ENCODE assay signal across 1 cellular context in genomic region chr11:12673924-12674570, GRCh38.
TF ChIP-seq lines count a peak whose summit lies in the region.

TEAD1 (plus strand) TSS chr11:12674421.

TF ChIP-seq in HepG2, 621 proteins besides CTCF, POLR2A, EP300 and RAD21 (continued from another document and continues in another):
- no peak for TF ChIP-seq KIAA2018 (CRISPR knock-in tag; IDR thresholded peaks at IDR 0.05; ENCODE audit: borderline replicate concordance)
- TF ChIP-seq ZNF256 (CRISPR knock-in tag; conservative IDR thresholded peaks at IDR 0.05): no peak
- no peak for TF ChIP-seq DNMT1 (CRISPR knock-in tag; IDR thresholded peaks at IDR 0.05)
- TF ChIP-seq NFKBIZ (CRISPR knock-in tag; IDR thresholded peaks at IDR 0.05): no peak
- no peak for TF ChIP-seq YEATS2 (CRISPR knock-in tag; IDR thresholded peaks at IDR 0.05; ENCODE audit: borderline replicate concordance)
- no peak for TF ChIP-seq NFYC (CRISPR knock-in tag; IDR thresholded peaks at IDR 0.05)
- TF ChIP-seq LCORL (IDR thresholded peaks at IDR 0.05): no peak
- TF ChIP-seq LCORL (CRISPR knock-in tag; IDR thresholded peaks at IDR 0.05): peak; percentile 47; the same call in 1 of the 2 replicates
- no peak for TF ChIP-seq MBD4 (IDR thresholded peaks at IDR 0.05; ENCODE audit: borderline replicate concordance, low read length)
- TF ChIP-seq DPF2 (CRISPR knock-in tag; IDR thresholded peaks at IDR 0.05; ENCODE audit: borderline replicate concordance, low read depth): no peak
- TF ChIP-seq MAFK (conservative IDR thresholded peaks at IDR 0.05 in 1 of 2, IDR thresholded peaks at IDR 0.05 in 1 of 2; ENCODE audit: low read length in 2 of 2): no peak
- no peak for TF ChIP-seq ZNF772 (CRISPR knock-in tag; IDR thresholded peaks at IDR 0.05)
- TF ChIP-seq SKIL (CRISPR knock-in tag; IDR thresholded peaks at IDR 0.05; ENCODE audit: borderline replicate concordance): no peak
- no peak for TF ChIP-seq SMYD3 (CRISPR knock-in tag; IDR thresholded peaks at IDR 0.05)
- no peak for TF ChIP-seq ZBTB44 (CRISPR knock-in tag; IDR thresholded peaks at IDR 0.05)
- 0 out of 2 replicates have a peak, but pooled peaks have one; percentile 32 for TF ChIP-seq RXRB (CRISPR knock-in tag; IDR thresholded peaks at IDR 0.05; ENCODE audit: borderline replicate concordance)
- no peak for TF ChIP-seq ZNF326 (CRISPR knock-in tag; IDR thresholded peaks at IDR 0.05; ENCODE audit: borderline replicate concordance)
- TF ChIP-seq ZSCAN30 (CRISPR knock-in tag; IDR thresholded peaks at IDR 0.05): no peak
- TF ChIP-seq TEF (CRISPR knock-in tag; IDR thresholded peaks at IDR 0.05): no peak
- no peak for TF ChIP-seq HBP1 (CRISPR knock-in tag; IDR thresholded peaks at IDR 0.05; ENCODE audit: low read depth)
- TF ChIP-seq HDAC2 (CRISPR knock-in tag; IDR thresholded peaks at IDR 0.05): peak; percentile 73
- TF ChIP-seq MLX (CRISPR knock-in tag; IDR thresholded peaks at IDR 0.05): no peak
- TF ChIP-seq TEAD3 (CRISPR knock-in tag; optimal IDR thresholded peaks at IDR 0.05; ENCODE audit: borderline replicate concordance): peak; percentile 99
- TF ChIP-seq THAP8 (CRISPR knock-in tag; IDR thresholded peaks at IDR 0.05; ENCODE audit: borderline replicate concordance): no peak
- 0 out of 2 replicates have a peak, but pooled peaks have one; percentile 40 for TF ChIP-seq MXD3 (CRISPR knock-in tag; IDR thresholded peaks at IDR 0.05)
- TF ChIP-seq ZNF713 (CRISPR knock-in tag; IDR thresholded peaks at IDR 0.05): 0 out of 2 replicates have a peak, but pooled peaks have one; percentile 23
- TF ChIP-seq ZNF33A (CRISPR knock-in tag; IDR thresholded peaks at IDR 0.05; ENCODE audit: borderline replicate concordance): no peak
- 0 out of 2 replicates have a peak, but pooled peaks have one; percentile 30 for TF ChIP-seq RXRA (CRISPR knock-in tag; IDR thresholded peaks at IDR 0.05)
- peak; percentile 29; the same call in 1 of the 2 replicates for TF ChIP-seq ZNF232 (CRISPR knock-in tag; IDR thresholded peaks at IDR 0.05; ENCODE audit: borderline replicate concordance)
- TF ChIP-seq ZNF883 (CRISPR knock-in tag; IDR thresholded peaks at IDR 0.05; ENCODE audit: not compliant biosample characterization): no peak
- peak; percentile 65 for TF ChIP-seq PATZ1 (CRISPR knock-in tag; IDR thresholded peaks at IDR 0.05)
- no peak for TF ChIP-seq GLMP (CRISPR knock-in tag; IDR thresholded peaks at IDR 0.05; ENCODE audit: borderline replicate concordance)
